Comparison of ENCODE assay signal across 17 cellular contexts in genomic region chr12:19675361-19675760, GRCh38.
DNase-seq lines count a peak whose midpoint lies in the region; ATAC-seq and TF ChIP-seq lines count a peak whose summit lies in the region.
"Had no signal": no experiment of that assay in that cellular context is flagged by ENCODE, and none has a peak within 500 bp of the region (broad histone marks: within the 10 kb centered on the region; RNA-seq: fewer than 3 reads in every experiment).

No MANE protein-coding gene starts in this region.

- no peak for TF ChIP-seq EP300 in sigmoid colon (IDR thresholded peaks at IDR 0.05)

- H3K36me3 Mint-ChIP-seq in activated CD8-positive, alpha-beta T cell treated with anti-CD3 and anti-CD28 coated beads, Interleukin-2, amount 10 ng/mL, durations not matched to agents 7 days and 5 days (ENCODE audit: low read depth), result peaks cover 38% of the 10 kb centered on the region

- H3K36me3 ChIP-seq in sigmoid colon, result no peaks in the 10 kb centered on the region
- H3K36me3 ChIP-seq: thoracic aorta had no signal

- H3K4me1 Mint-ChIP-seq in activated CD8-positive, alpha-beta T cell treated with anti-CD3 and anti-CD28 coated beads, Interleukin-2, amount 10 ng/mL, durations not matched to agents 7 days and 5 days (ENCODE audit: low read depth), result peaks cover 44% of the 10 kb centered on the region
- H3K4me1 Mint-ChIP-seq: naive B cell had no signal

- no peaks in the 10 kb centered on the region for H3K27me3 ChIP-seq in sigmoid colon

- H3K4me3 Mint-ChIP-seq in activated CD8-positive, alpha-beta T cell treated with anti-CD3 and anti-CD28 coated beads, Interleukin-2, amount 10 ng/mL, durations not matched to agents 7 days and 5 days, result no peak overlapping the region
- H3K4me3 Mint-ChIP-seq: naive B cell had no signal

- peak; percentile 80 for ATAC-seq in GM18498 (IDR thresholded peaks at IDR 0.05; ENCODE audit: unreplicated experiment)
- ATAC-seq in GM19035 (IDR thresholded peaks at IDR 0.05; ENCODE audit: unreplicated experiment), result peak; percentile 87
- peak; percentile 63 for ATAC-seq in HG02981 (IDR thresholded peaks at IDR 0.05; ENCODE audit: unreplicated experiment)
- ATAC-seq in activated CD8-positive, alpha-beta T cell treated with anti-CD3 and anti-CD28 coated beads, Interleukin-2, amount 10 ng/mL, durations not matched to agents 7 days and 5 days, result peak; percentile 55
- ATAC-seq in GM21825 (IDR thresholded peaks at IDR 0.05; ENCODE audit: unreplicated experiment), result no peak
- ATAC-seq: left ventricle myocardium superior had no signal

- H3K9me3 Mint-ChIP-seq in activated CD8-positive, alpha-beta T cell treated with anti-CD3 and anti-CD28 coated beads, Interleukin-2, amount 10 ng/mL, durations not matched to agents 7 days and 5 days (ENCODE audit: insufficient read depth), result peaks cover 19% of the 10 kb centered on the region

- no peaks in the 10 kb centered on the region for H3K27me3 Mint-ChIP-seq in activated CD8-positive, alpha-beta T cell treated with anti-CD3 and anti-CD28 coated beads, Interleukin-2, amount 10 ng/mL, durations not matched to agents 7 days and 5 days (ENCODE audit: low read depth)
- H3K27me3 Mint-ChIP-seq: naive B cell had no signal

- intact Hi-C loops in sigmoid colon (cut with DNase I), result no loop called here

- H3K27ac ChIP-seq in sigmoid colon, result no peak overlapping the region
- H3K27ac ChIP-seq: thoracic aorta had no signal

- H3K27ac Mint-ChIP-seq in activated CD8-positive, alpha-beta T cell treated with anti-CD3 and anti-CD28 coated beads, Interleukin-2, amount 10 ng/mL, durations not matched to agents 7 days and 5 days, result no peak overlapping the region
- H3K27ac Mint-ChIP-seq: naive B cell had no signal

- TF ChIP-seq CTCF in sigmoid colon (IDR thresholded peaks at IDR 0.05), result no peak

- 83 to 90% methylated on average over 2 of the region's 2 CpGs for WGBS in sigmoid colon, 2 donors

- no peaks in the 10 kb centered on the region for H3K4me1 ChIP-seq in sigmoid colon

- no peak overlapping the region for H3K4me3 ChIP-seq in sigmoid colon
- H3K4me3 ChIP-seq: thoracic aorta had no signal

- no peak for TF ChIP-seq POLR2A in sigmoid colon (IDR thresholded peaks at IDR 0.05)

- no peak for DNase-seq in activated CD8-positive, alpha-beta T cell treated with anti-CD3 and anti-CD28 coated beads, Interleukin-2, amount 10 ng/mL, durations not matched to agents 7 days and 5 days
- no peak for DNase-seq in effector CD4-positive, alpha-beta T cell
- DNase-seq in sigmoid colon (no peak), NCI-H2171 treated with DMSO at 0.1 percent for 48 hours (lab: John Stamatoyannopoulos, UW) (no peak)
- DNase-seq: activated CD4-positive, alpha-beta T cell treated with anti-CD3 and anti-CD28 coated beads, Interleukin-2, amount 50 U/mL, for 4 hours; activated naive CD4-positive, alpha-beta T cell treated with Interleukin-2 at 50 U/mL for 16 hours; DMS 273 treated with DMSO at 0.1 percent for 48 hours; left ventricle myocardium superior; naive B cell; SIG-M5; stimulated activated CD4-positive, alpha-beta T cell treated with anti-CD3 and anti-CD28 coated beads, Interleukin-15, amount 100 ng/mL, for 24 hours; T1000 had no signal

- peaks cover 0 to 7% (median 0%) of the 10 kb centered on the region in 4 donors for H3K9me3 ChIP-seq in sigmoid colon

- POLR2A ChIA-PET in activated CD8-positive, alpha-beta T cell treated with anti-CD3 and anti-CD28 coated beads, Interleukin-2, amount 10 ng/mL, durations not matched to agents 7 days and 5 days (lab: Charles Lee), result interaction anchor here (0.5 to 1.2 kb wide), 2 partner anchors 23 to 217 kb away, joined by 3 read pairs; no protein-coding TSS in a partner anchor

- CTCF ChIA-PET in activated CD8-positive, alpha-beta T cell treated with anti-CD3 and anti-CD28 coated beads, Interleukin-2, amount 10 ng/mL, durations not matched to agents 7 days and 5 days (lab: Charles Lee), result no interaction called here
